1 cellular context compared by ENCODE assay signal in genomic region chr1:154963643-154964042, GRCh38.
TF ChIP-seq lines count a peak whose summit lies in the region.

No MANE protein-coding gene starts in this region.

TF ChIP-seq in K562, 482 proteins besides CTCF, POLR2A, EP300 and RAD21 (continued from another document):
- TF ChIP-seq ARID3A (IDR thresholded peaks at IDR 0.05; ENCODE audit: borderline replicate concordance, low read depth, low read length) (no peak), ZBTB34 (CRISPR knock-in tag; IDR thresholded peaks at IDR 0.05) (no peak), CEBPZ (IDR thresholded peaks at IDR 0.05; ENCODE audit: borderline replicate concordance, low read depth, low read length) (no peak), TSC22D4 (tag; IDR thresholded peaks at IDR 0.05) (no peak), CREB1 (IDR thresholded peaks at IDR 0.05) (no peak), CREB1 (CRISPR knock-in tag; IDR thresholded peaks at IDR 0.05) (no peak), ATF6 (CRISPR knock-in tag; IDR thresholded peaks at IDR 0.05) (no peak), CBFA2T3 (IDR thresholded peaks at IDR 0.05) (peak; percentile 73), ZC3H4 (CRISPR knock-in tag; IDR thresholded peaks at IDR 0.05; ENCODE audit: borderline replicate concordance) (no peak), PKNOX1 (IDR thresholded peaks at IDR 0.05) (peak; percentile 94), LARP7 (IDR thresholded peaks at IDR 0.05) (no peak), LEF1 (IDR thresholded peaks at IDR 0.05) (no peak), SP2 (IDR thresholded peaks at IDR 0.05; ENCODE audit: extremely low read depth, low read depth, low read length, poor library complexity, severe bottlenecking) (no peak), TEAD1 (CRISPR knock-in tag; IDR thresholded peaks at IDR 0.05) (no peak), CEBPB (tag; IDR thresholded peaks at IDR 0.05) (no peak), THRB (CRISPR knock-in tag; conservative IDR thresholded peaks at IDR 0.05) (no peak), DPF2 (IDR thresholded peaks at IDR 0.05) (peak; percentile 69), U2AF2 (optimal IDR thresholded peaks at IDR 0.05; ENCODE audit: low read depth, low read length) (no peak), ZNF143 (CRISPR knock-in tag; IDR thresholded peaks at IDR 0.05) (no peak), ZNF121 (CRISPR knock-in tag; conservative IDR thresholded peaks at IDR 0.05) (no peak), PATZ1 (CRISPR knock-in tag; IDR thresholded peaks at IDR 0.05; ENCODE audit: borderline replicate concordance) (no peak), EWSR1 (IDR thresholded peaks at IDR 0.05; ENCODE audit: borderline replicate concordance, low read depth, partially characterized antibody) (no peak), TFAM (CRISPR knock-in tag; conservative IDR thresholded peaks at IDR 0.05) (no peak), ZBTB49 (CRISPR knock-in tag; IDR thresholded peaks at IDR 0.05; ENCODE audit: borderline replicate concordance) (no peak), ZBTB11 (CRISPR knock-in tag; IDR thresholded peaks at IDR 0.05) (no peak), FOXJ2 (tag; IDR thresholded peaks at IDR 0.05) (no peak), KDM1A (IDR thresholded peaks at IDR 0.05) (peak in 1 of 2 experiments; percentile 57; a peak in 2 of 4 replicates), NFATC3 (IDR thresholded peaks at IDR 0.05) (no peak), SNIP1 (IDR thresholded peaks at IDR 0.05; ENCODE audit: low read depth) (no peak), HCFC1 (IDR thresholded peaks at IDR 0.05; ENCODE audit: low read depth, low read length) (no peak), FOXK2 (conservative IDR thresholded peaks at IDR 0.05 in 1 of 2, IDR thresholded peaks at IDR 0.05 in 1 of 2; ENCODE audit: low read depth in 2 of 2) (no peak), PHF20 (IDR thresholded peaks at IDR 0.05; ENCODE audit: partially characterized antibody) (no peak), KDM2B (CRISPR knock-in tag; IDR thresholded peaks at IDR 0.05) (no peak), ETS2 (tag; IDR thresholded peaks at IDR 0.05; ENCODE audit: borderline replicate concordance, poor library complexity, severe bottlenecking) (no peak), SMARCE1 (IDR thresholded peaks at IDR 0.05) (no peak), KDM5B (IDR thresholded peaks at IDR 0.05; ENCODE audit: insufficient replicate concordance, low read depth, low read length) (no peak)
